Comparison of ENCODE assay signal across 9 cellular contexts in the genomic region with DNA sequence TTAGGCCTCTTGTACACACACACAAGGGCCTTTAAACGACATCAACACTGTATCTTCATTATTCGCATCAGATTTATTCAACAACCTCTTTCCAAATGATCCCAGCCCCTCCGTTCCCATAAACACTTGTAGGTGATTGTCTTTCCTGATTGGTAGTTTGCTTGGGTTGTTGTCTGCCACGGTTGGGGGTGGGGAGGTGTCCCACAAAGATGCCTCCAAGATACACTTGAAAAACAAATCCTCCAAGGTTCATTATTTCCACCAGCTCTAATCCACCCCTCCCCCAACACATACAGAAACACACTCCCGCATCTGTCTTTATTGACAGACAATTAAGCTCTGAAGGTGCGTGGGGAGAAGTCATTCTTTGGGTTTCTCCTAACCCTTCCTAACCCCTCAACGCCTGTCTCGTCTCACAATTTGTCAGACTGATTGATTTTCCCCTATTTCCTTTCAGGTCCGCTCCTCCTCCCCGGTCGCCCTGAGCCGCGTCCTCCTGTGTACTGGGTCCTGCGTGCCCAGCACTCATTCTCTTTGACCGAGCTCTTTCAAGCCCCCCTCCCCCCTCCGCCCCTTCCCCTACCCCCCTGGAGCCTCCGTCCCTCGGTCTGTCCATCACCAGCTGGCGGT. TPM values are rescaled to one million over a fixed set of nuclear protein-coding genes. Genes with fewer than 3 reads are reported as not detected.
A peak's percentile ranks its signal among the peaks of the same experiment; 100 is the strongest.
DNase-seq lines count a peak whose midpoint lies in the region; ATAC-seq, FAIRE-seq and TF ChIP-seq lines count a peak whose summit lies in the region.
"Had no signal": no experiment of that assay in that cellular context is flagged by ENCODE, and none has a peak within 500 bp of the region (broad histone marks: within the 10 kb centered on the region; RNA-seq: fewer than 3 reads in every experiment).

No MANE protein-coding gene starts in this region.

- peak overlapping the region; percentile 88 for H3K4me3 Mint-ChIP-seq in activated naive CD4-positive, alpha-beta T cell treated with anti-CD3 and anti-CD28 coated beads for 36 hours

- peaks cover 17% of the 10 kb centered on the region for H3K36me3 Mint-ChIP-seq in activated naive CD4-positive, alpha-beta T cell treated with anti-CD3 and anti-CD28 coated beads for 36 hours (ENCODE audit: low read depth)

- WGBS in pancreas, 2 donors: 1 to 3% methylated on average over 19 of the region's 19 CpGs

- TF ChIP-seq CTCF in NB4 (IDR thresholded peaks at IDR 0.05; ENCODE audit: low read depth, low read length) (no peak), pancreas (IDR thresholded peaks at IDR 0.05) (no peak)

- DNase-seq in ELR (ENCODE audit: low read depth) (peak; percentile 44), NB4 (ENCODE audit: low read depth) (peak; percentile 27), glomerular visceral epithelial cell (ENCODE audit: extremely low spot score) (peak; percentile 14), pancreas (peak in 2 of 6 donors; percentile 23 to 35), H4 (ENCODE audit: low spot score) (no peak)
- peak; percentile 46 for DNase-seq in activated naive CD4-positive, alpha-beta T cell treated with anti-CD3 and anti-CD28 coated beads for 36 hours

- H3K9me3 ChIP-seq in pancreas: no peaks in the 10 kb centered on the region

- no peaks in the 10 kb centered on the region for H3K27me3 ChIP-seq in pancreas

- peak overlapping the region; percentile 82 for H3K4me3 ChIP-seq in NB4 (ENCODE audit: low read depth, low read length)
- H3K4me3 ChIP-seq in pancreas: peak overlapping the region; percentile 71 to 77 (median 74)

- peak overlapping the region; percentile 76 to 95 (median 89) for H3K27ac ChIP-seq in pancreas

- ATAC-seq in pancreas (peak; percentile 6 to 40 (median 22)), HG03460 (IDR thresholded peaks at IDR 0.05; ENCODE audit: unreplicated experiment) (no peak), HG03469 (IDR thresholded peaks at IDR 0.05; ENCODE audit: unreplicated experiment) (no peak)

- peaks cover 49% of the 10 kb centered on the region for H3K4me1 Mint-ChIP-seq in activated naive CD4-positive, alpha-beta T cell treated with anti-CD3 and anti-CD28 coated beads for 36 hours (ENCODE audit: low read depth)

- H3K4me1 ChIP-seq in pancreas: peaks cover 33 to 40% (median 39%) of the 10 kb centered on the region in 3 donors

- H3K27ac Mint-ChIP-seq in activated naive CD4-positive, alpha-beta T cell treated with anti-CD3 and anti-CD28 coated beads for 36 hours: peak overlapping the region; percentile 86

- no peak for FAIRE-seq in pancreas (lab: Jason Lieb, UNC)
- FAIRE-seq: TTC549 had no signal

- TF ChIP-seq POLR2A in NB4 (IDR thresholded peaks at IDR 0.05; ENCODE audit: extremely low read depth, insufficient read length): no peak

- H3K27me3 Mint-ChIP-seq in activated naive CD4-positive, alpha-beta T cell treated with anti-CD3 and anti-CD28 coated beads for 36 hours (ENCODE audit: low read depth): no peaks in the 10 kb centered on the region

- H3K36me3 ChIP-seq in pancreas: no peaks in the 10 kb centered on the region

- CTCF ChIA-PET in activated naive CD4-positive, alpha-beta T cell treated with anti-CD3 and anti-CD28 coated beads for 36 hours (lab: Charles Lee): interaction anchor here (0.6 to 0.7 kb wide), 2 partner anchors 56 to 156 kb away, joined by 3 to 4 read pairs; no protein-coding TSS in a partner anchor

- no peaks in the 10 kb centered on the region for H3K9me3 Mint-ChIP-seq in activated naive CD4-positive, alpha-beta T cell treated with anti-CD3 and anti-CD28 coated beads for 36 hours

- intact Hi-C loops in activated naive CD4-positive, alpha-beta T cell treated with anti-CD3 and anti-CD28 coated beads for 36 hours (cut with micrococcal nuclease): loop anchor here (2.0 to 5.0 kb wide), 3 partner anchors 189 to 656 kb away; no protein-coding TSS in a partner anchor
- intact Hi-C loops in pancreas (cut with DNase I): no loop called here

RNA-seq across cellular contexts. Expression of gene WDR26, which starts 1.4 kb away (rescaled TPM):
- 10 to 100 TPM; 44.3 to 45.4 TPM for total RNA-seq in activated naive CD4-positive, alpha-beta T cell treated with anti-CD3 and anti-CD28 coated beads for 36 hours
- total RNA-seq in pancreas: 10 to 100 TPM; 17.6 to 40.9 (median 23.4) TPM
- 10 to 100 TPM; 20.5 to 22.5 TPM for polyA plus RNA-seq in pancreas
- 15.9 and 18.4 TPM in 2 replicates for total RNA-seq in H4 (2014; rRNA removed; shearing (Covaris generic))

Comparison
In these comparisons a context has a peak if more than half of its experiments do, and no peak if none do; other contexts are left out.
1. ATAC-seq: peak in pancreas (4 of 4); none in HG03460 (single experiment) and HG03469 (single experiment).